27 cellular contexts compared by ENCODE assay signal in the genomic region with DNA sequence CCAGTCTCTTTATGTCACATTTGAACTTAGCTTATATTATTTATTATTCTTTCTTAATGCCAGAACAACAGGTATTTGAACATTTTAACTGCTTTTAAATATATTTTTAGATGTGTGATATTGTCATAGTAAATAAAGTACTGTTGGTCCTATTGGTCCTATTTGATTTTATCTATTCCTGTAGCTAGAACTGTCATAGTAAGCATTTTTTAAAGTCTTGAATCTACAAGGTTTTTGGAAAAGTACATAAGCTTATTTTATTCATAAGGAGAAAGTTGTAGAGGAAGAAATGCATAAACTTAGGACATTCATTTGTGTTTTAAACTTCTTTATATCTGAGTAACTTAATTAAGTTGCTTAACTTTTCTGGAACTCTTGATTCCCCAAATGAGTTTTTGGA.
"Had no signal": no experiment of that assay in that cellular context is flagged by ENCODE, and none has a peak within 500 bp of the region (broad histone marks: within the 10 kb centered on the region; RNA-seq: fewer than 3 reads in every experiment).

No MANE protein-coding gene starts in this region.

- H3K4me1 Mint-ChIP-seq: activated CD4-positive, alpha-beta T cell treated with anti-CD3 and anti-CD28 coated beads for 36 hours; activated CD4-positive, alpha-beta T cell treated with anti-CD3 and anti-CD28 coated beads, Interleukin-2, amount 10 ng/mL, durations not matched to agents 24 days and 14 days; activated CD8-positive, alpha-beta memory T cell treated with anti-CD3 and anti-CD28 coated beads, Interleukin-2, amount 10 ng/mL, durations not matched to agents 7 days and 5 days; activated naive CD4-positive, alpha-beta T cell treated with anti-CD3 and anti-CD28 coated beads, Interleukin-2, amount 10 ng/mL, durations not matched to agents 7 days and 5 days; central memory CD8-positive, alpha-beta T cell had no signal

- DNase-seq: activated CD4-positive, alpha-beta memory T cell treated with anti-CD3 and anti-CD28 coated beads for 36 hours; activated CD4-positive, alpha-beta T cell treated with anti-CD3 and anti-CD28 coated beads for 36 hours; activated CD4-positive, alpha-beta T cell treated with anti-CD3 and anti-CD28 coated beads, Interleukin-2, amount 10 ng/mL, durations not matched to agents 24 days and 14 days; activated CD4-positive, CD25-positive, alpha-beta regulatory T cell; activated CD4-positive, CD25-positive, alpha-beta regulatory T cell treated with anti-CD3 and anti-CD28 coated beads, Interleukin-2, amount 50 U/mL, for 72 hours; activated CD8-positive, alpha-beta memory T cell treated with anti-CD3 and anti-CD28 coated beads, Interleukin-2, amount 10 ng/mL, durations not matched to agents 7 days and 5 days; activated CD8-positive, alpha-beta memory T cell treated with anti-CD3 and anti-CD28 coated beads, Interleukin-2, amount 50 U/mL, for 4 hours; activated CD8-positive, alpha-beta T cell treated with anti-CD3 and anti-CD28 coated beads, Interleukin-2, amount 10 ng/mL, durations not matched to agents 7 days and 5 days; activated gamma-delta T cell; activated naive CD4-positive, alpha-beta T cell; activated naive CD4-positive, alpha-beta T cell treated with anti-CD3 and anti-CD28 coated beads, Interleukin-2, amount 10 ng/mL, durations not matched to agents 7 days and 5 days; activated T-cell treated with anti-CD3 and anti-CD28 coated beads, Interleukin-2, amount 50 U/mL, for 1 hour; activated T-cell treated with anti-CD3 and anti-CD28 coated beads, Interleukin-2, amount 50 U/mL, for 48 hours; amniotic stem cell; anterior cingulate cortex; brain microvascular endothelial cell; colonic mucosa; effector CD8-positive, alpha-beta T cell; foreskin fibroblast; head of caudate nucleus; T-helper 2 cell had no signal

- H3K27ac Mint-ChIP-seq: activated CD4-positive, alpha-beta memory T cell treated with anti-CD3 and anti-CD28 coated beads for 36 hours; activated CD4-positive, alpha-beta T cell treated with anti-CD3 and anti-CD28 coated beads for 36 hours; activated CD4-positive, alpha-beta T cell treated with anti-CD3 and anti-CD28 coated beads, Interleukin-2, amount 10 ng/mL, durations not matched to agents 24 days and 14 days; activated CD8-positive, alpha-beta memory T cell treated with anti-CD3 and anti-CD28 coated beads, Interleukin-2, amount 10 ng/mL, durations not matched to agents 7 days and 5 days; activated CD8-positive, alpha-beta T cell treated with anti-CD3 and anti-CD28 coated beads, Interleukin-2, amount 10 ng/mL, durations not matched to agents 7 days and 5 days; activated naive CD4-positive, alpha-beta T cell treated with anti-CD3 and anti-CD28 coated beads, Interleukin-2, amount 10 ng/mL, durations not matched to agents 7 days and 5 days; activated naive CD8-positive, alpha-beta T cell; activated T-helper 1 cell treated with anti-CD3 and anti-CD28 coated beads, Interleukin-12 subunit alpha, Interleukin-12 subunit beta, Interleukin-2, Interleukin-4 antibody, amounts not matched to agents 30 ng/mL and 10 ng/mL and 1 ng/mL, durations not matched to agents 14 hours and 24 hours and 36 hours had no signal

- H3K27me3 Mint-ChIP-seq: activated CD4-positive, alpha-beta memory T cell treated with anti-CD3 and anti-CD28 coated beads for 36 hours; activated CD4-positive, alpha-beta T cell treated with anti-CD3 and anti-CD28 coated beads for 36 hours; activated CD4-positive, alpha-beta T cell treated with anti-CD3 and anti-CD28 coated beads, Interleukin-2, amount 10 ng/mL, durations not matched to agents 24 days and 14 days; activated CD8-positive, alpha-beta memory T cell treated with anti-CD3 and anti-CD28 coated beads, Interleukin-2, amount 10 ng/mL, durations not matched to agents 7 days and 5 days; activated naive CD4-positive, alpha-beta T cell treated with anti-CD3 and anti-CD28 coated beads, Interleukin-2, amount 10 ng/mL, durations not matched to agents 7 days and 5 days; activated naive CD8-positive, alpha-beta T cell; central memory CD8-positive, alpha-beta T cell had no signal

- H3K9me3 Mint-ChIP-seq: activated CD4-positive, alpha-beta memory T cell treated with anti-CD3 and anti-CD28 coated beads for 36 hours; activated CD4-positive, alpha-beta T cell treated with anti-CD3 and anti-CD28 coated beads, Interleukin-2, amount 10 ng/mL, durations not matched to agents 24 days and 14 days; activated naive CD4-positive, alpha-beta T cell treated with anti-CD3 and anti-CD28 coated beads, Interleukin-2, amount 10 ng/mL, durations not matched to agents 7 days and 5 days; activated T-helper 1 cell treated with anti-CD3 and anti-CD28 coated beads, Interleukin-12 subunit alpha, Interleukin-12 subunit beta, Interleukin-2, Interleukin-4 antibody, amounts not matched to agents 30 ng/mL and 10 ng/mL and 1 ng/mL, durations not matched to agents 14 hours and 24 hours and 36 hours; central memory CD8-positive, alpha-beta T cell had no signal

- H3K27ac ChIP-seq: brain microvascular endothelial cell, colonic mucosa had no signal

- H3K4me1 ChIP-seq: colonic mucosa had no signal

- H3K4me3 Mint-ChIP-seq: activated CD4-positive, alpha-beta memory T cell treated with anti-CD3 and anti-CD28 coated beads for 36 hours; activated CD4-positive, alpha-beta T cell treated with anti-CD3 and anti-CD28 coated beads for 36 hours; activated CD4-positive, alpha-beta T cell treated with anti-CD3 and anti-CD28 coated beads, Interleukin-2, amount 10 ng/mL, durations not matched to agents 24 days and 14 days; activated CD8-positive, alpha-beta memory T cell treated with anti-CD3 and anti-CD28 coated beads, Interleukin-2, amount 10 ng/mL, durations not matched to agents 7 days and 5 days; activated CD8-positive, alpha-beta T cell treated with anti-CD3 and anti-CD28 coated beads, Interleukin-2, amount 10 ng/mL, durations not matched to agents 7 days and 5 days; activated naive CD4-positive, alpha-beta T cell treated with anti-CD3 and anti-CD28 coated beads, Interleukin-2, amount 10 ng/mL, durations not matched to agents 7 days and 5 days; activated naive CD8-positive, alpha-beta T cell; activated T-helper 1 cell treated with anti-CD3 and anti-CD28 coated beads, Interleukin-12 subunit alpha, Interleukin-12 subunit beta, Interleukin-2, Interleukin-4 antibody, amounts not matched to agents 30 ng/mL and 10 ng/mL and 1 ng/mL, durations not matched to agents 14 hours and 24 hours and 36 hours; central memory CD8-positive, alpha-beta T cell had no signal

- H3K36me3 Mint-ChIP-seq: activated naive CD4-positive, alpha-beta T cell treated with anti-CD3 and anti-CD28 coated beads, Interleukin-2, amount 10 ng/mL, durations not matched to agents 7 days and 5 days had no signal

- FAIRE-seq: astrocyte, bronchial epithelial cell had no signal

- H3K27me3 ChIP-seq: brain microvascular endothelial cell, colonic mucosa had no signal

- ATAC-seq: activated CD4-positive, alpha-beta T cell treated with anti-CD3 and anti-CD28 coated beads for 36 hours; activated CD8-positive, alpha-beta memory T cell treated with anti-CD3 and anti-CD28 coated beads, Interleukin-2, amount 10 ng/mL, durations not matched to agents 7 days and 5 days; activated CD8-positive, alpha-beta T cell treated with anti-CD3 and anti-CD28 coated beads, Interleukin-2, amount 10 ng/mL, durations not matched to agents 7 days and 5 days; esophagus mucosa had no signal

- H3K4me3 ChIP-seq: colonic mucosa had no signal

- H3K36me3 ChIP-seq: brain microvascular endothelial cell, colonic mucosa had no signal

- H3K9me3 ChIP-seq: colonic mucosa had no signal
